In the genomic region with DNA sequence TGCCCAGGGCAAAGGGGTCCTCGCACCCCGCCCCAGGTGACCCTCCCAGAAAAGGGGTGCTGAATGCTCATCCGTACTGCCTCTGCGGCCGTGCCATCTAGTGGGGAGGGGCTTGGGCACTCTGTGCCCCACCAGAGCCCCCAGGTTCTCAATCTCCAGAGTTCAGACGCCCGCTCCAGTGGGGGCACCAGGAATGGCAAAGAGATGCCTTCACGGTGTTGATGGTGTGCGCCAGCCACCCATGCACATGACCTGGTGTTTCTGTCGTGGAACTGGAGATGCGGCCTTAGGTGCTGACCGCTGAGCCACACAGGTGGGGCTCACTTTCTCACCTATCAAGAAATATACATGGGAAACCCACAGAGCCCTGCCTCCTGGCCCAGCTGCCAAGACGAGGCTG, we compare ENCODE assay signal across 27 cellular contexts. TPM values are rescaled to one million over a fixed set of nuclear protein-coding genes. Genes with fewer than 3 reads are reported as not detected.
"Had no signal": no experiment of that assay in that cellular context is flagged by ENCODE, and none has a peak within 500 bp of the region (broad histone marks: within the 10 kb centered on the region; RNA-seq: fewer than 3 reads in every experiment).

No MANE protein-coding gene starts in this region.

- H3K4me1 ChIP-seq: esophagus muscularis mucosa, foreskin keratinocyte, gastroesophageal sphincter, heart left ventricle had no signal

- H3K27ac Mint-ChIP-seq: immature natural killer cell, memory B cell had no signal

- H3K27me3 ChIP-seq: dorsolateral prefrontal cortex, esophagus muscularis mucosa, foreskin keratinocyte, gastroesophageal sphincter, heart left ventricle, hepatocyte had no signal

- H3K27ac ChIP-seq: coronary artery, dorsolateral prefrontal cortex, esophagus muscularis mucosa, foreskin keratinocyte, gastroesophageal sphincter, heart left ventricle, hepatocyte, left lung had no signal

- H3K9me3 Mint-ChIP-seq: immature natural killer cell had no signal

- H3K36me3 Mint-ChIP-seq: immature natural killer cell had no signal

- H3K4me2 ChIP-seq: hepatocyte had no signal

- H3K36me3 ChIP-seq: esophagus muscularis mucosa, gastroesophageal sphincter, heart left ventricle, left lung had no signal

- DNase-seq: dermis blood vessel endothelial cell; dorsolateral prefrontal cortex; effector CD4-positive, alpha-beta T cell; effector memory CD4-positive, alpha-beta T cell; foreskin keratinocyte; heart left ventricle; hypothalamus; immature natural killer cell; islet precursor cell; kidney; kidney glomerular epithelial cell; left cardiac atrium; left lung; left ventricle myocardium superior; mammary epithelial cell; mesendoderm; midbrain; naive thymus-derived CD4-positive, alpha-beta T cell had no signal

- FAIRE-seq: colon, endothelial cell of umbilical vein, frontal cortex, kidney had no signal

- H3K4me3 Mint-ChIP-seq: immature natural killer cell; memory B cell; naive thymus-derived CD4-positive, alpha-beta T cell had no signal

- H3K9me3 ChIP-seq: esophagus muscularis mucosa, gastroesophageal sphincter, heart left ventricle, left lung had no signal

- H3K4me3 ChIP-seq: coronary artery, dorsolateral prefrontal cortex, esophagus muscularis mucosa, gastroesophageal sphincter, heart left ventricle, hepatocyte, left lung, lung had no signal

- H2AFZ ChIP-seq: hepatocyte had no signal

- H3K4me1 Mint-ChIP-seq: memory B cell had no signal

RNA-seq across cellular contexts. Expression of a gene that starts 30.8 kb away (rescaled TPM):
- total RNA-seq: dermis blood vessel endothelial cell, hepatocyte had no signal
- polyA plus RNA-seq: immature natural killer cell; naive thymus-derived CD4-positive, alpha-beta T cell had no signal
